In genomic region chr3:126022741-126023359, GRCh38 we compare ENCODE assay signal across 22 cellular contexts. TPM values are rescaled to one million over a fixed set of nuclear protein-coding genes. Genes with fewer than 3 reads are reported as not detected.
A peak's percentile ranks its signal among the peaks of the same experiment; 100 is the strongest.
DNase-seq lines count a peak whose midpoint lies in the region; ATAC-seq, FAIRE-seq and TF ChIP-seq lines count a peak whose summit lies in the region.
"Had no signal": no experiment of that assay in that cellular context is flagged by ENCODE, and none has a peak within 500 bp of the region (broad histone marks: within the 10 kb centered on the region; RNA-seq: fewer than 3 reads in every experiment).

No MANE protein-coding gene starts in this region.

- H3K23ac ChIP-seq in H9 (ENCODE audit: insufficient read length, low read depth, low read length): no peak overlapping the region

- peaks cover 33 to 35% of the 10 kb centered on the region in 2 experiments for H3K4me1 Mint-ChIP-seq in H9
- H3K4me1 Mint-ChIP-seq in activated T-helper 2 cell treated with anti-CD3 and anti-CD28 coated beads, Interferon-gamma antibody, Interleukin-2, Interleukin-4, amounts not matched to agents 10 μg/mL and 5 μg/mL and 100 μg/mL, durations not matched to agents 14 hours and 24 hours and 36 hours (ENCODE audit: low read depth): peaks cover 2% of the 10 kb centered on the region

- no peak overlapping the region for H3K4me3 ChIP-seq in lung
- H3K4me3 ChIP-seq: BLaER1, K562, SK-N-MC had no signal

- H2BK15ac ChIP-seq in H9 (ENCODE audit: low read depth, low read length): no peak overlapping the region

- no peak overlapping the region for H3K4me2 ChIP-seq in H9 (ENCODE audit: insufficient read depth, insufficient read length, low read length)
- H3K4me2 ChIP-seq: BLaER1 had no signal

- H2AK5ac ChIP-seq in H9 (ENCODE audit: insufficient read length, low read length): no peak overlapping the region

- no peaks in the 10 kb centered on the region for H4K20me1 ChIP-seq in H9 (ENCODE audit: control insufficient read depth, insufficient read depth, insufficient read length)
- H4K20me1 ChIP-seq: BLaER1 had no signal

- H4K5ac ChIP-seq in H9 (ENCODE audit: insufficient read length, low read depth, low read length): no peak overlapping the region

- H3K79me2 ChIP-seq in H9 (ENCODE audit: insufficient read depth, low read length): no peaks in the 10 kb centered on the region

- peaks cover 7% of the 10 kb centered on the region for H3K9me3 ChIP-seq in H9 (ENCODE audit: control insufficient read depth, low read depth, low read length)
- H3K9me3 ChIP-seq in lung (ENCODE audit: control insufficient read depth in 2 of 2, insufficient read depth in 1 of 2, low read length in 1 of 2): no peaks in the 10 kb centered on the region

- no peak overlapping the region for H3K56ac ChIP-seq in H9 (ENCODE audit: insufficient read length, low read depth, low read length)

- FAIRE-seq in D721Med (lab: Jason Lieb, UNC): no peak
- FAIRE-seq: GM18507, K562 had no signal

- no peak overlapping the region for H3K9ac ChIP-seq in H9 (ENCODE audit: extremely low read depth, insufficient read length, low read length)
- H3K9ac ChIP-seq: BLaER1 had no signal

- no peaks in the 10 kb centered on the region for H3K23me2 ChIP-seq in H9 (ENCODE audit: insufficient read length, low read depth, low read length, poor library complexity, severe bottlenecking)

- no peak overlapping the region for H3K4ac ChIP-seq in H9 (ENCODE audit: low read depth, low read length)

- H2BK20ac ChIP-seq in H9 (ENCODE audit: low read depth, low read length, poor library complexity, severe bottlenecking): no peak overlapping the region

- peaks cover 3% of the 10 kb centered on the region for H3K27me3 Mint-ChIP-seq in H9 (ENCODE audit: low read depth)
- H3K27me3 Mint-ChIP-seq in activated T-helper 2 cell treated with anti-CD3 and anti-CD28 coated beads, Interferon-gamma antibody, Interleukin-2, Interleukin-4, amounts not matched to agents 10 μg/mL and 5 μg/mL and 100 μg/mL, durations not matched to agents 14 hours and 24 hours and 36 hours (ENCODE audit: low read depth): no peaks in the 10 kb centered on the region
- H3K27me3 Mint-ChIP-seq: T-cell had no signal

- no CpG with 5 or more reads among the region's 10 CpGs for WGBS in H9 (ENCODE audit: extremely low coverage, insufficient read length, low lambda C conversion rate)
- 85 to 88% methylated on average over 10 of the region's 10 CpGs for WGBS in lung, 2 donors

- H2BK12ac ChIP-seq in H9 (ENCODE audit: insufficient read length, low read depth, low read length): no peak overlapping the region

- H3K14ac ChIP-seq in H9 (ENCODE audit: insufficient read depth, low read length): no peak overlapping the region

- H3K18ac ChIP-seq in H9 (ENCODE audit: insufficient read length, low read depth, low read length): no peak overlapping the region

- no peak overlapping the region; a peak in 1 of 5 replicates for H3K4me3 Mint-ChIP-seq in H9
- H3K4me3 Mint-ChIP-seq in activated T-helper 2 cell treated with anti-CD3 and anti-CD28 coated beads, Interferon-gamma antibody, Interleukin-2, Interleukin-4, amounts not matched to agents 10 μg/mL and 5 μg/mL and 100 μg/mL, durations not matched to agents 14 hours and 24 hours and 36 hours (ENCODE audit: low read depth): no peak overlapping the region
- H3K4me3 Mint-ChIP-seq: CD8-positive, alpha-beta memory T cell; HFFc6; T-cell had no signal

- no peak overlapping the region for H2BK120ac ChIP-seq in H9 (ENCODE audit: low read depth, low read length, poor library complexity, severe bottlenecking)

- TF ChIP-seq CTCF in D721Med (IDR thresholded peaks at IDR 0.05; ENCODE audit: insufficient read depth, missing control alignments): no peak
- no peak for TF ChIP-seq CTCF in H9 (conservative IDR thresholded peaks at IDR 0.05)
- no peak for TF ChIP-seq CTCF in lung (IDR thresholded peaks at IDR 0.05; ENCODE audit: control extremely low read depth, extremely low read depth)
- TF ChIP-seq CTCF in GM20000 (IDR thresholded peaks at IDR 0.05; ENCODE audit: extremely low read depth, missing control alignments): no peak

- no peak overlapping the region for H4K8ac ChIP-seq in H9 (replicated peaks; ENCODE audit: insufficient read length, low read depth, low read length)

- H2BK5ac ChIP-seq in H9 (ENCODE audit: insufficient read length, low read length): no peak overlapping the region

- H4K91ac ChIP-seq in H9 (ENCODE audit: insufficient read length, low read depth, low read length): no peak overlapping the region

- H3K36me3 ChIP-seq in lung (ENCODE audit: control insufficient read depth in 2 of 2, insufficient read depth in 2 of 2, low read length in 2 of 2): peaks cover 0 to 27% of the 10 kb centered on the region in 2 donors

- no peak overlapping the region for H2AFZ ChIP-seq in H9 (ENCODE audit: low read length)

- no peak overlapping the region for H3K27ac ChIP-seq in H9 (ENCODE audit: insufficient read length, low read depth, low read length)
- no peak overlapping the region for H3K27ac ChIP-seq in lung (ENCODE audit: low read depth in 1 of 2, low read length in 1 of 2)
- H3K27ac ChIP-seq: BLaER1, HL-60, SK-N-MC had no signal

- H3K9me3 Mint-ChIP-seq in H9: peaks cover 7 to 13% of the 10 kb centered on the region in 2 experiments
- peaks cover 8% of the 10 kb centered on the region for H3K9me3 Mint-ChIP-seq in activated T-helper 2 cell treated with anti-CD3 and anti-CD28 coated beads, Interferon-gamma antibody, Interleukin-2, Interleukin-4, amounts not matched to agents 10 μg/mL and 5 μg/mL and 100 μg/mL, durations not matched to agents 14 hours and 24 hours and 36 hours

- H3K79me1 ChIP-seq in H9 (ENCODE audit: insufficient read depth, low read depth, low read length, poor library complexity, severe bottlenecking): no peaks in the 10 kb centered on the region

- H3K27ac Mint-ChIP-seq in H9: peak overlapping the region in 1 of 3 experiments; percentile 35; a peak in 1 of 7 replicates
- H3K27ac Mint-ChIP-seq in activated T-helper 2 cell treated with anti-CD3 and anti-CD28 coated beads, Interferon-gamma antibody, Interleukin-2, Interleukin-4, amounts not matched to agents 10 μg/mL and 5 μg/mL and 100 μg/mL, durations not matched to agents 14 hours and 24 hours and 36 hours: no peak overlapping the region
- H3K27ac Mint-ChIP-seq: HFFc6, T-cell had no signal

- no peak for ATAC-seq in lung (ENCODE audit: insufficient read depth, low FRiP score)
- ATAC-seq in GM21825 (IDR thresholded peaks at IDR 0.05; ENCODE audit: unreplicated experiment): no peak
- ATAC-seq: K562, Panc1, T-cell had no signal

- intact Hi-C loops in activated T-helper 2 cell treated with anti-CD3 and anti-CD28 coated beads, Interferon-gamma antibody, Interleukin-2, Interleukin-4, amounts not matched to agents 10 μg/mL and 5 μg/mL and 100 μg/mL, durations not matched to agents 14 hours and 24 hours and 36 hours (cut with micrococcal nuclease): no loop called here

- peaks cover 20 to 42% (median 34%) of the 10 kb centered on the region in 3 experiments for H3K36me3 Mint-ChIP-seq in H9 (ENCODE audit: insufficient read depth in 1 of 3, low read depth in 3 of 3)
- H3K36me3 Mint-ChIP-seq in activated T-helper 2 cell treated with anti-CD3 and anti-CD28 coated beads, Interferon-gamma antibody, Interleukin-2, Interleukin-4, amounts not matched to agents 10 μg/mL and 5 μg/mL and 100 μg/mL, durations not matched to agents 14 hours and 24 hours and 36 hours (ENCODE audit: low read depth): peaks cover 7% of the 10 kb centered on the region

- DNase-seq in D721Med (ENCODE audit: insufficient read length, low spot score) (peak; percentile 41), H9 (peak; percentile 28), NCI-H82 treated with DMSO at 0.1 percent for 48 hours (lab: John Stamatoyannopoulos, UW; ENCODE audit: unreplicated experiment) (peak; percentile 83), lung (ENCODE audit: low spot score) (peak; percentile 20), AG08396 (ENCODE audit: low spot score) (no peak), GM20000 (ENCODE audit: low spot score) (no peak)
- DNase-seq in activated T-helper 2 cell treated with anti-CD3 and anti-CD28 coated beads, Interferon-gamma antibody, Interleukin-2, Interleukin-4, amounts not matched to agents 10 μg/mL and 5 μg/mL and 100 μg/mL, durations not matched to agents 14 hours and 24 hours and 36 hours (ENCODE audit: low spot score): no peak
- DNase-seq: CD8-positive, alpha-beta memory T cell; DMS153; GOT3; HFFc6; NCI-H1092 treated with DMSO at 0.1 percent for 48 hours; NCI-H1930; NCI-H774; T-cell had no signal

- H3K4me1 ChIP-seq in H9 (ENCODE audit: insufficient read depth, low read length): peaks cover 6% of the 10 kb centered on the region; the same call in 1 of the 2 replicates
- H3K4me1 ChIP-seq in lung (ENCODE audit: control insufficient read depth in 2 of 2, insufficient read depth in 2 of 2, low read length in 2 of 2): no peaks in the 10 kb centered on the region
- H3K4me1 ChIP-seq: BLaER1 had no signal

- H3K27me3 ChIP-seq in H9 (ENCODE audit: insufficient read depth, low read length) (no peaks in the 10 kb centered on the region), lung (ENCODE audit: control insufficient read depth, insufficient read depth) (no peaks in the 10 kb centered on the region)
- H3K27me3 ChIP-seq: BLaER1 had no signal

- no peak overlapping the region for H3T11ph ChIP-seq in H9 (ENCODE audit: low read length)

RNA-seq across cellular contexts. Expression of gene ROPN1B, which starts 53.9 kb away (rescaled TPM):
- total RNA-seq in H9 (2021) (not detected in 2 replicates), lung (under 1 TPM; 0.34 to 0.67 TPM)
- polyA plus RNA-seq in lung: under 1 TPM; 0.14 to 0.61 TPM
- not detected in 2 replicates for total RNA-seq in activated T-helper 2 cell treated with anti-CD3 and anti-CD28 coated beads, Interferon-gamma antibody, Interleukin-2, Interleukin-4, amounts not matched to agents 10 μg/mL and 5 μg/mL and 100 μg/mL, durations not matched to agents 14 hours and 24 hours and 36 hours
- total RNA-seq: CD8-positive, alpha-beta memory T cell; HFFc6; K562; T-cell had no signal
- polyA plus RNA-seq: CD8-positive, alpha-beta memory T cell; K562 had no signal

Comparison
In these comparisons a context has a peak if more than half of its experiments do, and no peak if none do; other contexts are left out.
1. DNase-seq: peak in D721Med (single experiment), H9 (single experiment), NCI-H82 treated with DMSO at 0.1 percent for 48 hours (single experiment) and lung (single experiment); none in AG08396 (single experiment), activated T-helper 2 cell treated with anti-CD3 and anti-CD28 coated beads, Interferon-gamma antibody, Interleukin-2, Interleukin-4, amounts not matched to agents 10 μg/mL and 5 μg/mL and 100 μg/mL, durations not matched to agents 14 hours and 24 hours and 36 hours (single experiment) and GM20000 (single experiment).